13 cellular contexts compared by ENCODE assay signal in the genomic region with DNA sequence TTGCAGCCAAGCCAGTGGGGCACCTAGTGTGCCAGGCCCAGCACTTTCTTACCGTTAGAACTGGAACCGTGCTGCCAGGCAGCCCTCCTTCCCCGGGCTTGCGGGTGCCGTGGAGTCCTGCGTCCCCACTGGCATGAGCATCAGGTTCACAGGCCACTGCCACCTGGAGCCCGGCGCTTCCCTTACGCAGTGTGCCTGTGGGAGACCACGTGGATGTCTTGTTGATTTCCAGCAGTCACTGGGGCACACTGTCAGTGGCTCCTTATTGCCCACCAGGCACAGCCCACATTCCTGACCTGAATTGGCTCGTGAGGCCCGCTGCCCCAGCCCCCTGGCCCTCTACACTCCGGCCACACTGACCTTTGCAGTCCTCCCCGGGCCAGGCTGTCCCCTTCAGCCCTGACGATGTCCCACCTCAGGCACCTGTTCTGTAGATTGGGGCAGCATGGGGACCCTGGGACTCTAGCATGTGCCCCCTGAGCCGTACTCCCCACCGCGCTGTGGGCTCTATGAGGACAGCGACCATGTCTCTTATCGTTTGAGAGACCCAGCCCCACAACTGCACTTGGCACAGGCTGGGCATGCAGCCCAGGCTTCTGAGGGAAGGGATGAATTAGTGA. TPM values are rescaled to one million over a fixed set of nuclear protein-coding genes. Genes with fewer than 3 reads are reported as not detected.
DNase-seq lines count a peak whose midpoint lies in the region; TF ChIP-seq lines count a peak whose summit lies in the region.
"Had no signal": no experiment of that assay in that cellular context is flagged by ENCODE, and none has a peak within 500 bp of the region (broad histone marks: within the 10 kb centered on the region; RNA-seq: fewer than 3 reads in every experiment).

No MANE protein-coding gene starts in this region.

- H3K27me3 ChIP-seq in mesenchymal stem cell (ENCODE audit: control insufficient read depth in 1 of 2, insufficient read depth in 1 of 2, low read length in 2 of 2), result no peaks in the 10 kb centered on the region

- H2AFZ ChIP-seq in mesenchymal stem cell (ENCODE audit: low read depth, low read length), result no peak overlapping the region

- H3K4me1 ChIP-seq in mesenchymal stem cell (ENCODE audit: control insufficient read depth, insufficient read depth, low read depth, low read length), result peaks cover 56% of the 10 kb centered on the region
- H3K4me1 ChIP-seq: HAP-1 had no signal

- no peak for TF ChIP-seq CTCF in RWPE1 (conservative IDR thresholded peaks at IDR 0.05; ENCODE audit: low read depth)

- H3K27ac ChIP-seq in RWPE1, result peak overlapping the region; percentile 49; the same call in 1 of the 2 replicates
- H3K27ac ChIP-seq in cingulate gyrus (ENCODE audit: low read depth, low read length), result peak overlapping the region; percentile 88
- H3K27ac ChIP-seq in mesenchymal stem cell (ENCODE audit: low read length, poor library complexity, severe bottlenecking), result peak overlapping the region; percentile 86
- peak overlapping the region; percentile 91 for H3K27ac ChIP-seq in temporal lobe (ENCODE audit: low read depth, low read length)
- H3K27ac ChIP-seq: C4-2B had no signal

- no peak overlapping the region for H3K4me2 ChIP-seq in mesenchymal stem cell (ENCODE audit: low read length, poor library complexity, severe bottlenecking)

- H3K9me3 ChIP-seq in mesenchymal stem cell (ENCODE audit: control insufficient read depth, low read length), result no peaks in the 10 kb centered on the region
- H3K9me3 ChIP-seq: HAP-1 had no signal

- no peak for DNase-seq in RWPE1 (ENCODE audit: low spot score)
- no peak for DNase-seq in mesenchymal stem cell
- DNase-seq in NCI-H1436 treated with DMSO at 0.1 percent for 48 hours (lab: John Stamatoyannopoulos, UW), result no peak
- DNase-seq in activated CD4-positive, alpha-beta T cell treated with anti-CD3 and anti-CD28 coated beads, Interleukin-2, amount 50 U/mL, for 4 hours, result no peak
- no peak for DNase-seq in HUDEP-2 (lab: John Stamatoyannopoulos, UW; ENCODE audit: unreplicated experiment in 76 of 76)
- DNase-seq: ACHN, GDM1, NCI-H1105, NCI-H1694 had no signal

- no peak overlapping the region for H2BK15ac ChIP-seq in mesenchymal stem cell (ENCODE audit: low read depth, poor library complexity, severe bottlenecking)

- H3K9ac ChIP-seq in mesenchymal stem cell (ENCODE audit: low read length), result no peak overlapping the region

- H2AK5ac ChIP-seq in mesenchymal stem cell (ENCODE audit: low read length, severe bottlenecking), result peak overlapping the region; percentile 73

- CTCF ChIA-PET in RWPE1 (lab: Yijun Ruan, JAX), result interaction anchor here (0.5 to 1.6 kb wide), 4 partner anchors 27 to 96 kb away, joined by 3 to 4 read pairs (median 4); no protein-coding TSS in a partner anchor

- H3K36me3 ChIP-seq in mesenchymal stem cell (ENCODE audit: control insufficient read depth in 1 of 2, insufficient read depth in 2 of 2, low read depth in 1 of 2, low read length in 2 of 2), result peaks cover 61 to 77% of the 10 kb centered on the region in 2 experiments

- H2BK5ac ChIP-seq in mesenchymal stem cell (ENCODE audit: low read depth, low read length, poor library complexity, severe bottlenecking), result no peak overlapping the region

- POLR2A ChIA-PET in RWPE1 (lab: Yijun Ruan, JAX; ENCODE audit: low non-redundant PET), result no interaction called here

- no peak overlapping the region for H2BK120ac ChIP-seq in mesenchymal stem cell (ENCODE audit: low read depth, low read length)

- no peak overlapping the region for H2BK12ac ChIP-seq in mesenchymal stem cell (ENCODE audit: low read length in 2 of 2)

- no peak overlapping the region for H3K14ac ChIP-seq in mesenchymal stem cell (ENCODE audit: low read length in 2 of 2)

- WGBS in mesenchymal stem cell, result 98% methylated on average over 20 of the region's 20 CpGs

- no peak overlapping the region for H3K4ac ChIP-seq in mesenchymal stem cell (ENCODE audit: low read depth in 1 of 2, low read length in 2 of 2)

- H3K23ac ChIP-seq in mesenchymal stem cell (ENCODE audit: low read length in 2 of 2), result no peak overlapping the region

- H4K91ac ChIP-seq in mesenchymal stem cell (ENCODE audit: low read length), result no peak overlapping the region

- no peak overlapping the region for H3K18ac ChIP-seq in mesenchymal stem cell (ENCODE audit: low read depth in 1 of 2, low read length in 2 of 2)

- H3K4me3 ChIP-seq in mesenchymal stem cell (ENCODE audit: insufficient read depth in 1 of 2, low read depth in 1 of 2, low read length in 2 of 2), result no peak overlapping the region
- H3K4me3 ChIP-seq: HAP-1 had no signal

- H4K8ac ChIP-seq in mesenchymal stem cell (ENCODE audit: low read length), result no peak overlapping the region

- H3K79me1 ChIP-seq in mesenchymal stem cell (replicated peaks; ENCODE audit: low read length, poor library complexity, severe bottlenecking), result peaks cover 13% of the 10 kb centered on the region

RNA-seq across cellular contexts. Expression of a gene that starts 10.4 kb away (rescaled TPM):
- 0.57 TPM for polyA plus RNA-seq in mesenchymal stem cell (2013, experiment 1 of 2)
- polyA plus RNA-seq in mesenchymal stem cell (2013, experiment 2 of 2), result 0.55 TPM
- total RNA-seq in temporal lobe, result 0.49 TPM

RNA-seq across cellular contexts. Expression of a gene that starts 20.6 kb away (rescaled TPM):
- 31.5 TPM for polyA plus RNA-seq in mesenchymal stem cell (2013, experiment 1 of 2)
- polyA plus RNA-seq in mesenchymal stem cell (2013, experiment 2 of 2), result 30.0 TPM
- total RNA-seq in temporal lobe, result 23.8 TPM
